In the genomic region with DNA sequence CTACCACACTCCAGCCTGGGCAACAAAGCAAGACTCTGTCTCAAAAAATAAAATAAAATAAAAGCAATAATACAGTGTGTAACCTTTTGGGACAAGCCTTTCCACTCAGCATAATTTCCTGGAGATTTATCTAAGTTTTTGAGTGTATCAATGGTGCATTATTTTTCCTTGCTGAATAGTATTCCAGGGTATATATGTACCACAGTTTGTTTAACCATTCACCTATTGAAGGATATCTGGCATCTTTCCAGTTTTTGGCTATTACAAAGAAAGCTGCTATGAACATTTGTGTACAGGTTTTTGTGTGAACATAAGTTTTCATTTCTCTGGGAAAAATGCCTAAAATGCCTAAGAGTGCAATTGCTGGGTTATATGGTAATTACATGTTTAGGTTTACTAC, we compare ENCODE assay signal across 26 cellular contexts. TPM values are rescaled to one million over a fixed set of nuclear protein-coding genes. Genes with fewer than 3 reads are reported as not detected.
"Had no signal": no experiment of that assay in that cellular context is flagged by ENCODE, and none has a peak within 500 bp of the region (broad histone marks: within the 10 kb centered on the region; RNA-seq: fewer than 3 reads in every experiment).

No MANE protein-coding gene starts in this region.

- H3K36me3 ChIP-seq: colonic mucosa, esophagus squamous epithelium, gastrocnemius medialis, lower lobe of right lung had no signal

- H3K27ac ChIP-seq: colonic mucosa, epithelial cell of prostate, esophagus squamous epithelium, hepatocyte, lower lobe of right lung had no signal

- H3K4me1 ChIP-seq: colonic mucosa, esophagus squamous epithelium, lower lobe of right lung had no signal

- H3K4me3 ChIP-seq: colonic mucosa, esophagus squamous epithelium, gastrocnemius medialis, hepatocyte, lower lobe of right lung, mucosa of descending colon had no signal

- H3K27me3 ChIP-seq: colonic mucosa, esophagus squamous epithelium, gastrocnemius medialis, hepatocyte had no signal

- DNase-seq: colonic mucosa; cortex of kidney; effector CD8-positive, alpha-beta T cell; effector memory CD8-positive, alpha-beta T cell; endodermal cell; erythroblast; esophagus squamous epithelium; foreskin fibroblast; foreskin melanocyte; gastrocnemius medialis; glutamatergic neuron; hypothalamus; immature natural killer cell; islet precursor cell; kidney; kidney glomerular epithelial cell; left colon; left ventricle myocardium superior; lower lobe of right lung; mesenchymal stem cell; mucosa of descending colon; naive B cell had no signal

- ATAC-seq: effector memory CD8-positive, alpha-beta T cell; esophagus mucosa; gastrocnemius medialis; left colon; left lobe of liver; left ventricle myocardium superior; lower lobe of right lung; mucosa of descending colon had no signal

- H3K4me2 ChIP-seq: hepatocyte had no signal

- H3K79me2 ChIP-seq: hepatocyte had no signal

- H3K9me3 ChIP-seq: colonic mucosa, esophagus squamous epithelium, gastrocnemius medialis, lower lobe of right lung, mucosa of descending colon had no signal

- H2AFZ ChIP-seq: hepatocyte had no signal

RNA-seq across cellular contexts. Expression of a gene that starts 59.9 kb away (rescaled TPM):
- polyA plus RNA-seq: immature natural killer cell had no signal
